20 cellular contexts compared by ENCODE assay signal in the genomic region with DNA sequence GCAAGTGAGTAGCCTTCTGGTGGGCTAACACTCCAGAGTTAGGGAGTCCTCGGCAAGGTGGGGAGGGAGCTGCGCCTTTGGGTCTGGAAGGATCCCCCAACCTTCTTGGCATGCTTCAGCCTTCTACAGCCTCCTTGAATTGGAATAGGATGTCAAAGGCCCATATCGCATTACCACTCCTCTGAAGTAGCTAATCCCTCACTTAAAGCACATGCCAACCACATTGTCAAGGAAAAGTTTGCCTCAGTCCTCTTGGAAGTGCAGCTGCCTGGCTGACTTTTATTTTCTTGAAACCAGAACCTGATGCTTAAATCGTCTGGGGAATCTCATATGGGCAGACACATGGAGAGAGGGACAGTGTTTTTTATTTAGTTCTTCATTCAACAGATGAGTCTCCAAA. TPM values are rescaled to one million over a fixed set of nuclear protein-coding genes. Genes with fewer than 3 reads are reported as not detected.
"Had no signal": no experiment of that assay in that cellular context is flagged by ENCODE, and none has a peak within 500 bp of the region (broad histone marks: within the 10 kb centered on the region; RNA-seq: fewer than 3 reads in every experiment).

No MANE protein-coding gene starts in this region.

- DNase-seq: IMR-90, Kasumi-1, MM.1S, NCI-H1092 treated with DMSO at 0.1 percent for 48 hours, NCI-H1436, NCI-H187, NCI-H2029, NCI-H2081 treated with DMSO at 0.1 percent for 48 hours, NCI-H2227 treated with DMSO at 0.1 percent for 48 hours, NCI-H526, Right ventricle myocardium superior, RPMI8226, SIG-M5 had no signal

- H3K9me3 ChIP-seq: SJSA1 had no signal

- H3K4me2 ChIP-seq: KMS-11 had no signal

- H3K36me3 ChIP-seq: SJSA1 had no signal

- H3K9ac ChIP-seq: KMS-11 had no signal

- FAIRE-seq: HepG2, RCC 7860 had no signal

- H3K4me1 ChIP-seq: SJSA1 had no signal

- H3K27ac ChIP-seq: KMS-11, SJSA1 had no signal

- H3K4me3 ChIP-seq: SJSA1 had no signal

RNA-seq across cellular contexts. Expression of a gene that starts 14.5 kb away (rescaled TPM):
- total RNA-seq: HepG2, HT1080, IMR-90 had no signal
- polyA plus RNA-seq: HepG2, IMR-90 had no signal

RNA-seq across cellular contexts. Expression of a gene that starts 28.5 kb away (rescaled TPM):
- total RNA-seq: HepG2, HT1080, IMR-90, M059J, NCI-H460, Right ventricle myocardium superior, SJSA1 had no signal
- polyA plus RNA-seq: HepG2, IMR-90 had no signal
